Comparison of ENCODE assay signal across 8 cellular contexts in the genomic region with DNA sequence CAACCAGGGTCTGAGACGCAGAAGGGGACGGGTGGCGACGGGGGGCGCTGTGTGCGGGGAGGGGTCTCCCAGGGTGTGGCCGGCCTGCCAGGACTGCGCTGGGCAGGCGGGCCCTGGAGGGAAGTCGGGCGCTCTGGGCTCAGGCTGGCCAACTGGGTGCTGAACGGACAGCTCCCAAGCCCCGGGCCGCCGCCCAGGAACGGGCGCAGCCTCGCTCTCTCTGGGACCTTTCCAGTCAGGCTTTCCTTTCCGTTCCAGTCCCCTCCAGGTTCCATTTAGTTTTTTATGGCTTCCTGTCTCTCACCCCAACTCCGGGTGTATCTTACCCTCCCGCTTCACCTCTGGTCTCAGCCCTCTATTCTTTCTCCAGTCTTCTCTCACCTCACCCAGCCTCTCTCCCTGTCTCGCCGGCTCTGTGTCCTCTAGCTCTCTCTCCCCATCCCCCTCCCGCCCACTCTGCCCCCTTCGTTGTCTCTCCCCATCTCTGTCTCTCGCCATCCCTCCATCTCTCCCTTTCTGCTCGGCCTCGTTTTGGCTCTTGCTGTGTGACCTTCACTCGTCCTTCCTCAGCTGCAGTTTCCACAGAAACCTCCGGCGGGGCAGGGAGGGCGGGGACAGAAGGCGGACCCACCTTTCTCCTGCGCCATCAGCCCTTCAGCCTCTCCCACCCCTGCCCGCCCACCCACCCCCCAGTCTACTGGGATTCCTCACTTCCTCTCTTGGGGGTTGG. TPM values are rescaled to one million over a fixed set of nuclear protein-coding genes. Genes with fewer than 3 reads are reported as not detected.
DNase-seq lines count a peak whose midpoint lies in the region; ATAC-seq and TF ChIP-seq lines count a peak whose summit lies in the region.

No MANE protein-coding gene starts in this region.

- H3K36me3 Mint-ChIP-seq in Calu3 (ENCODE audit: insufficient read depth, unreplicated experiment) (peaks cover 8% of the 10 kb centered on the region), natural killer cell (no peaks in the 10 kb centered on the region), osteocyte (ENCODE audit: unreplicated experiment) (peaks cover 5% of the 10 kb centered on the region)
- no peaks in the 10 kb centered on the region for H3K36me3 Mint-ChIP-seq in activated CD8-positive, alpha-beta T cell treated with anti-CD3 and anti-CD28 coated beads for 36 hours (ENCODE audit: low read depth)

- peak overlapping the region; percentile 53; the same call in 1 of the 2 replicates for H3K4me3 ChIP-seq in Karpas-422 (ENCODE audit: low read length)

- H3K27ac ChIP-seq in Karpas-422 (ENCODE audit: low read length): no peak overlapping the region

- peak overlapping the region; percentile 55 for H3K4me2 ChIP-seq in Karpas-422 (ENCODE audit: low read depth, low read length, poor library complexity, severe bottlenecking)

- H3K9me3 Mint-ChIP-seq in Calu3 (ENCODE audit: low read depth, unreplicated experiment) (no peaks in the 10 kb centered on the region), natural killer cell (no peaks in the 10 kb centered on the region), osteocyte (ENCODE audit: unreplicated experiment) (no peaks in the 10 kb centered on the region)
- no peaks in the 10 kb centered on the region for H3K9me3 Mint-ChIP-seq in activated CD8-positive, alpha-beta T cell treated with anti-CD3 and anti-CD28 coated beads for 36 hours

- BruUV-seq in Calu3 (replicated peaks; lab: Mats Ljungman, UMichigan): no TSS peak

- CTCF ChIA-PET in Calu3 (lab: Charles Lee): interaction anchor here (0.6 to 1.0 kb wide), 2 partner anchors 38 to 96 kb away, joined by 3 to 8 read pairs; no protein-coding TSS in a partner anchor
- CTCF ChIA-PET in activated CD8-positive, alpha-beta T cell treated with anti-CD3 and anti-CD28 coated beads for 36 hours (lab: Charles Lee): interaction anchor here (1.0 to 2.4 kb wide), 2 partner anchors 14 to 32 kb away, joined by 3 to 8 read pairs; no protein-coding TSS in a partner anchor

- no peaks in the 10 kb centered on the region; the same call in 1 of the 2 replicates for H4K20me1 ChIP-seq in Karpas-422 (ENCODE audit: insufficient read depth, low read depth, low read length)

- H3K9ac ChIP-seq in Karpas-422 (ENCODE audit: low read length): no peak overlapping the region

- H3K36me3 ChIP-seq in Karpas-422 (ENCODE audit: insufficient read depth, low read length): no peaks in the 10 kb centered on the region

- H3K27ac Mint-ChIP-seq in Calu3 (ENCODE audit: unreplicated experiment) (no peak overlapping the region), natural killer cell (no peak overlapping the region), osteocyte (ENCODE audit: unreplicated experiment) (no peak overlapping the region)
- no peak overlapping the region for H3K27ac Mint-ChIP-seq in activated CD8-positive, alpha-beta T cell treated with anti-CD3 and anti-CD28 coated beads for 36 hours

- peaks cover 11% of the 10 kb centered on the region for H3K79me2 ChIP-seq in Karpas-422 (ENCODE audit: low read length)

- intact Hi-C loops in Calu3 (cut with micrococcal nuclease; ENCODE audit: unreplicated experiment): loop anchor here (5.0 to 10.0 kb wide), 2 partner anchors 35 to 98 kb away; no protein-coding TSS in a partner anchor
- intact Hi-C loops in activated CD8-positive, alpha-beta T cell treated with anti-CD3 and anti-CD28 coated beads for 36 hours (cut with micrococcal nuclease): no loop called here
- intact Hi-C loops in natural killer cell (cut with micrococcal nuclease): no loop called here

- TF ChIP-seq CTCF in Calu3 (IDR thresholded peaks at IDR 0.05; ENCODE audit: unreplicated experiment): no peak
- no peak for TF ChIP-seq CTCF in activated CD8-positive, alpha-beta T cell treated with anti-CD3 and anti-CD28 coated beads for 36 hours (IDR thresholded peaks at IDR 0.05)
- no peak for TF ChIP-seq CTCF in natural killer cell (IDR thresholded peaks at IDR 0.05)
- TF ChIP-seq CTCF in osteocyte (IDR thresholded peaks at IDR 0.05): no peak

- DNase-seq in Calu3 (peak; percentile 77), Karpas-422 (peak; percentile 78), erythroblast (lab: John Stamatoyannopoulos, UW) (peak; percentile 26 to 48), natural killer cell (peak; percentile 29), NCI-H82 (lab: John Stamatoyannopoulos, UW) (no peak), osteocyte (ENCODE audit: extremely low spot score, unreplicated experiment) (no peak)
- DNase-seq in activated CD8-positive, alpha-beta T cell treated with anti-CD3 and anti-CD28 coated beads for 36 hours: peak; percentile 59

- no peaks in the 10 kb centered on the region for H3K9me3 ChIP-seq in Karpas-422 (ENCODE audit: low read length)

- no peak for TF ChIP-seq POLR2A in erythroblast (IDR thresholded peaks at IDR 0.05; ENCODE audit: low read length)

- H3K9me2 ChIP-seq in Karpas-422 (replicated peaks; ENCODE audit: insufficient read depth, low read length): no peaks in the 10 kb centered on the region

- POLR2A ChIA-PET in activated CD8-positive, alpha-beta T cell treated with anti-CD3 and anti-CD28 coated beads for 36 hours (lab: Charles Lee): interaction anchor here (1.1 kb wide), 1 partner anchor 14 kb away, joined by 3 read pairs; no protein-coding TSS in a partner anchor

- H3K27me3 ChIP-seq in Karpas-422 (ENCODE audit: low read length): no peaks in the 10 kb centered on the region

- H3K27me3 Mint-ChIP-seq in Calu3 (ENCODE audit: unreplicated experiment) (peaks cover 77% of the 10 kb centered on the region), natural killer cell (ENCODE audit: low read depth in 2 of 2) (peaks cover 48 to 59% of the 10 kb centered on the region in 2 donors), osteocyte (ENCODE audit: unreplicated experiment) (peaks cover 73% of the 10 kb centered on the region)
- H3K27me3 Mint-ChIP-seq in activated CD8-positive, alpha-beta T cell treated with anti-CD3 and anti-CD28 coated beads for 36 hours: peaks cover 49% of the 10 kb centered on the region

- H3K4me1 Mint-ChIP-seq in Calu3 (ENCODE audit: low read depth, unreplicated experiment): peaks cover 20% of the 10 kb centered on the region
- H3K4me1 Mint-ChIP-seq in activated CD8-positive, alpha-beta T cell treated with anti-CD3 and anti-CD28 coated beads for 36 hours (ENCODE audit: low read depth): peaks cover 29% of the 10 kb centered on the region
- H3K4me1 Mint-ChIP-seq in natural killer cell: peaks cover 12 to 43% of the 10 kb centered on the region in 2 donors
- H3K4me1 Mint-ChIP-seq in osteocyte (ENCODE audit: unreplicated experiment): peaks cover 10% of the 10 kb centered on the region

- no peak overlapping the region for H3K4me3 Mint-ChIP-seq in Calu3 (ENCODE audit: low read depth, unreplicated experiment)
- H3K4me3 Mint-ChIP-seq in activated CD8-positive, alpha-beta T cell treated with anti-CD3 and anti-CD28 coated beads for 36 hours: no peak overlapping the region
- H3K4me3 Mint-ChIP-seq in natural killer cell: no peak overlapping the region
- no peak overlapping the region for H3K4me3 Mint-ChIP-seq in osteocyte (ENCODE audit: unreplicated experiment)

- H2AFZ ChIP-seq in Karpas-422 (ENCODE audit: low read length): no peak overlapping the region

- peak; percentile 32 for ATAC-seq in activated CD8-positive, alpha-beta T cell treated with anti-CD3 and anti-CD28 coated beads for 36 hours
- ATAC-seq in natural killer cell (no peak), HG02973 (IDR thresholded peaks at IDR 0.05; ENCODE audit: unreplicated experiment) (no peak)

- H3K4me1 ChIP-seq in Karpas-422 (ENCODE audit: low read length): peaks cover 37% of the 10 kb centered on the region

RNA-seq across cellular contexts. Expression of gene ATP1A3, which starts 3.3 kb away (rescaled TPM):
- total RNA-seq in Calu3 (2022) (1.1 and 1.7 TPM in 2 replicates), natural killer cell (10 to 100 TPM; 13.5 to 18.2 (median 14.0) TPM), osteocyte (not detected in 2 replicates)
- total RNA-seq in Karpas-422 (2014; rRNA removed; shearing (Covaris generic); ENCODE audit: low replicate concordance): 22.4 and 26.6 TPM in 2 replicates
- total RNA-seq in activated CD8-positive, alpha-beta T cell treated with anti-CD3 and anti-CD28 coated beads for 36 hours: 1 to 10 TPM; 5.5 to 5.9 TPM

RNA-seq across cellular contexts. Expression of gene RABAC1, which starts 38.2 kb away (rescaled TPM):
- total RNA-seq in Calu3 (2022): 116 and 126 TPM in 2 replicates
- 270 and 367 TPM in 2 replicates for total RNA-seq in Karpas-422 (2014; rRNA removed; shearing (Covaris generic); ENCODE audit: low replicate concordance)
- total RNA-seq in activated CD8-positive, alpha-beta T cell treated with anti-CD3 and anti-CD28 coated beads for 36 hours: 10 to 100 TPM; 49.6 to 52.4 TPM
- 10 to 100 TPM; 76.8 to 100.0 (median 78.4) TPM for total RNA-seq in natural killer cell
- 265 and 268 TPM in 2 replicates for total RNA-seq in osteocyte

Comparison
In these comparisons a context has a peak if more than half of its experiments do, and no peak if none do; other contexts are left out.
1. DNase-seq: peak in Calu3 (single experiment), Karpas-422 (single experiment), activated CD8-positive, alpha-beta T cell treated with anti-CD3 and anti-CD28 coated beads for 36 hours (single experiment), erythroblast (2 of 2) and natural killer cell (single experiment); none in NCI-H82 (single experiment) and osteocyte (single experiment).